ENCODE assay signal across 2 cellular contexts in genomic region chr15:81023483-81024264, GRCh38.
TF ChIP-seq lines count a peak whose summit lies in the region.

No MANE protein-coding gene starts in this region.

TF ChIP-seq in GM23338, 12 proteins besides CTCF, POLR2A, EP300 and RAD21:
- TF ChIP-seq REST (IDR thresholded peaks at IDR 0.05; ENCODE audit: unreplicated experiment) (no peak), NANOG (IDR thresholded peaks at IDR 0.05; ENCODE audit: borderline replicate concordance) (no peak), EZH2phosphoT487 (IDR thresholded peaks at IDR 0.05; ENCODE audit: unreplicated experiment) (no peak), ETS1 (IDR thresholded peaks at IDR 0.05) (no peak), JUNB (IDR thresholded peaks at IDR 0.05; ENCODE audit: unreplicated experiment) (no peak), ZNF462 (CRISPR knock-in tag; IDR thresholded peaks at IDR 0.05) (no peak), STAT1 (IDR thresholded peaks at IDR 0.05; ENCODE audit: unreplicated experiment) (no peak), CREB1 (CRISPR knock-in tag; IDR thresholded peaks at IDR 0.05; ENCODE audit: low read depth) (no peak), ZNF331 (CRISPR knock-in tag; IDR thresholded peaks at IDR 0.05; ENCODE audit: low read depth) (no peak), EZH2 (IDR thresholded peaks at IDR 0.05; ENCODE audit: low read depth, unreplicated experiment) (no peak), ZNF114 (CRISPR knock-in tag; IDR thresholded peaks at IDR 0.05) (no peak), POLR2AphosphoS5 (IDR thresholded peaks at IDR 0.05; ENCODE audit: low read depth) (no peak)

TF ChIP-seq in GM12878, 131 proteins besides CTCF, POLR2A, EP300 and RAD21 (continued from another document and continues in another):
- TF ChIP-seq SKIL (IDR thresholded peaks at IDR 0.05; ENCODE audit: low read depth, poor library complexity, severe bottlenecking), result peak; percentile 91
- TF ChIP-seq MTA3 (IDR thresholded peaks at IDR 0.05; ENCODE audit: borderline replicate concordance, low read length), result peak; percentile 88
- TF ChIP-seq USF1 (IDR thresholded peaks at IDR 0.05; ENCODE audit: borderline replicate concordance, extremely low read length, insufficient read depth, low read depth, low read length), result peak; percentile 68
- no peak for TF ChIP-seq EGR1 (IDR thresholded peaks at IDR 0.05; ENCODE audit: borderline replicate concordance in 1 of 2, low read depth in 2 of 2, low read length in 2 of 2)
- peak in 1 of 2 experiments; percentile 77; a peak in 2 of 4 replicates for TF ChIP-seq SRF (IDR thresholded peaks at IDR 0.05; ENCODE audit: low read depth in 2 of 2, low read length in 2 of 2)
- peak; percentile 93 for TF ChIP-seq STAT3 (IDR thresholded peaks at IDR 0.05; ENCODE audit: low read depth, low read length)
- no peak for TF ChIP-seq BCLAF1 (IDR thresholded peaks at IDR 0.05)
- no peak for TF ChIP-seq E4F1 (IDR thresholded peaks at IDR 0.05; ENCODE audit: borderline replicate concordance, partially characterized antibody)
- peak; percentile 18 for TF ChIP-seq NKRF (conservative IDR thresholded peaks at IDR 0.05)
- TF ChIP-seq CEBPB (IDR thresholded peaks at IDR 0.05; ENCODE audit: borderline replicate concordance in 1 of 2, low read depth in 2 of 2, low read length in 2 of 2), result peak in 1 of 2 experiments; percentile 84; a peak in 1 of 4 replicates
- peak; percentile 33; the same call in 1 of the 2 replicates for TF ChIP-seq MLLT1 (IDR thresholded peaks at IDR 0.05)
- TF ChIP-seq PAX5 (IDR thresholded peaks at IDR 0.05; ENCODE audit: borderline replicate concordance, low read depth, low read length), result peak; percentile 91
- no peak for TF ChIP-seq E2F4 (IDR thresholded peaks at IDR 0.05; ENCODE audit: low read depth, low read length)
- no peak for TF ChIP-seq HDAC6 (IDR thresholded peaks at IDR 0.05; ENCODE audit: unreplicated experiment)
- TF ChIP-seq POLR2AphosphoS5 (IDR thresholded peaks at IDR 0.05; ENCODE audit: low read length), result peak; percentile 61
- TF ChIP-seq CBX5 (IDR thresholded peaks at IDR 0.05; ENCODE audit: low read depth), result 0 out of 2 replicates have a peak, but pooled peaks have one; percentile 8
- no peak for TF ChIP-seq YBX1 (IDR thresholded peaks at IDR 0.05)
- no peak for TF ChIP-seq ZNF592 (IDR thresholded peaks at IDR 0.05)
- peak; percentile 95 for TF ChIP-seq BCL3 (IDR thresholded peaks at IDR 0.05; ENCODE audit: borderline replicate concordance, insufficient read depth, low read depth, low read length, poor library complexity, severe bottlenecking)
- peak in 1 of 2 experiments; percentile 98; a peak in 2 of 4 replicates for TF ChIP-seq ETV6 (conservative IDR thresholded peaks at IDR 0.05 in 1 of 2, IDR thresholded peaks at IDR 0.05 in 1 of 2; ENCODE audit: borderline replicate concordance in 1 of 2, low read depth in 1 of 2)
- TF ChIP-seq BHLHE40 (IDR thresholded peaks at IDR 0.05; ENCODE audit: borderline replicate concordance in 1 of 2, low read depth in 2 of 2, low read length in 1 of 2), result peak; percentile 73
- TF ChIP-seq ZNF207 (IDR thresholded peaks at IDR 0.05; ENCODE audit: borderline replicate concordance), result no peak
- no peak for TF ChIP-seq SMAD1 (IDR thresholded peaks at IDR 0.05; ENCODE audit: low read depth, partially characterized antibody)
- TF ChIP-seq LARP7 (IDR thresholded peaks at IDR 0.05), result no peak
- TF ChIP-seq ZNF384 (IDR thresholded peaks at IDR 0.05; ENCODE audit: borderline replicate concordance, low read depth, low read length), result peak; percentile 64; the same call in 1 of the 2 replicates
- TF ChIP-seq MYC (IDR thresholded peaks at IDR 0.05; ENCODE audit: insufficient read depth, insufficient read length, insufficient replicate concordance, low read length, severe bottlenecking), result peak; percentile 61
- TF ChIP-seq SPI1 (IDR thresholded peaks at IDR 0.05; ENCODE audit: borderline replicate concordance, insufficient read depth, low read depth, low read length), result peak; percentile 65
- TF ChIP-seq MEF2A (IDR thresholded peaks at IDR 0.05; ENCODE audit: insufficient read depth, low read depth, low read length), result peak; percentile 75
- TF ChIP-seq JUNB (IDR thresholded peaks at IDR 0.05), result peak; percentile 99
- peak; percentile 99 for TF ChIP-seq DPF2 (IDR thresholded peaks at IDR 0.05)
- TF ChIP-seq HDGF (IDR thresholded peaks at IDR 0.05), result no peak
- TF ChIP-seq CREB1 (IDR thresholded peaks at IDR 0.05; ENCODE audit: low read depth), result peak; percentile 61
- no peak for TF ChIP-seq SUZ12 (IDR thresholded peaks at IDR 0.05; ENCODE audit: unreplicated experiment)
